In the genomic region with DNA sequence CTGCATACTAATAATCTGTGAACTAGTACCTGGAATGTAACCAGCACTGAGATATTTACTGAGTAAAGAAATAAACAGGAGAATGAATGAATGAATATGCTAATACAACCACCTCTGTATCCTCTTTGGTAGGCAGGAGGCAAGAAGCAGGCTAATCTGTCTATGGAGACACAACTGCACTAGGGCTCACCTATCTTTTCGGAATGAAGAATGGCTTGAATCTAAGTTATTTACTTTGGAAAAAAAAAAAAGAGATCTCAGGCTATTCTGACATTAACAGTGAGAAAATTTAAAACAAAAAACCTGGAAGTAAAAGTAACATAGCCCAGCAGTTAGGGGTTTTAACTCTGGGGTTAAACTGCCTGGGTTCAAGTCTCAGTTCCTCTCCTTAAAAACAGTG, we compare ENCODE assay signal across 20 cellular contexts.
DNase-seq lines count a peak whose midpoint lies in the region; ATAC-seq and TF ChIP-seq lines count a peak whose summit lies in the region.
"Had no signal": no experiment of that assay in that cellular context is flagged by ENCODE, and none has a peak within 500 bp of the region (broad histone marks: within the 10 kb centered on the region; RNA-seq: fewer than 3 reads in every experiment).

No MANE protein-coding gene starts in this region.

- H3K4me3 Mint-ChIP-seq in CD8-positive, alpha-beta T cell, result no peak overlapping the region
- H3K4me3 Mint-ChIP-seq in T-helper 17 cell, result no peak overlapping the region
- H3K4me3 Mint-ChIP-seq in naive thymus-derived CD8-positive, alpha-beta T cell, result peak overlapping the region in 3 of 10 donors; percentile 30 to 59 (median 39)

- H3K9me3 ChIP-seq in BLaER1 (no peaks in the 10 kb centered on the region), T-helper 17 cell (ENCODE audit: control insufficient read depth, low read length, poor library complexity, severe bottlenecking) (no peaks in the 10 kb centered on the region)
- no peaks in the 10 kb centered on the region for H3K9me3 ChIP-seq in CD8-positive, alpha-beta T cell (ENCODE audit: low read length)
- H3K9me3 ChIP-seq: SJCRH30 had no signal

- H3K27ac Mint-ChIP-seq in CD8-positive, alpha-beta T cell, result peak overlapping the region; percentile 92
- peak overlapping the region; percentile 34 for H3K27ac Mint-ChIP-seq in T-helper 17 cell
- peak overlapping the region; percentile 47 to 96 (median 81) for H3K27ac Mint-ChIP-seq in naive thymus-derived CD8-positive, alpha-beta T cell

- H3K9me3 Mint-ChIP-seq in CD8-positive, alpha-beta T cell, result no peaks in the 10 kb centered on the region
- H3K9me3 Mint-ChIP-seq in naive thymus-derived CD8-positive, alpha-beta T cell, result no peaks in the 10 kb centered on the region

- peak overlapping the region; percentile 14 for H3K4me2 ChIP-seq in BLaER1

- POLR2A ChIA-PET in CD8-positive, alpha-beta T cell (lab: Charles Lee), result interaction anchor here (0.8 kb wide), 1 partner anchor 14 kb away, joined by 3 read pairs; no protein-coding TSS in a partner anchor
- POLR2A ChIA-PET in naive thymus-derived CD8-positive, alpha-beta T cell (lab: Charles Lee), result interaction anchor here (0.8 to 2.3 kb wide), 3 partner anchors 11 to 22 kb away, joined by 4 to 9 read pairs (median 5); no protein-coding TSS in a partner anchor

- H3K27ac ChIP-seq in BLaER1, result no peak overlapping the region
- no peak overlapping the region for H3K27ac ChIP-seq in CD8-positive, alpha-beta T cell (ENCODE audit: low read depth, low read length)
- H3K27ac ChIP-seq: C4-2B, SJCRH30 had no signal

- H3K4me3 ChIP-seq in BLaER1, result no peak overlapping the region
- H3K4me3 ChIP-seq in CD8-positive, alpha-beta T cell (ENCODE audit: low read depth, low read length), result no peak overlapping the region
- H3K4me3 ChIP-seq: GM12878, SJCRH30 had no signal

- peaks cover 59% of the 10 kb centered on the region for H3K36me3 Mint-ChIP-seq in CD8-positive, alpha-beta T cell
- peaks cover 4% of the 10 kb centered on the region for H3K36me3 Mint-ChIP-seq in T-helper 17 cell (ENCODE audit: low read depth)
- H3K36me3 Mint-ChIP-seq in naive thymus-derived CD8-positive, alpha-beta T cell, result peaks cover 0 to 29% (median 13%) of the 10 kb centered on the region in 3 donors

- H3K9ac ChIP-seq in BLaER1, result no peak overlapping the region

- H3K4me1 Mint-ChIP-seq in CD8-positive, alpha-beta T cell (ENCODE audit: low read depth), result peaks cover 84% of the 10 kb centered on the region
- H3K4me1 Mint-ChIP-seq in T-helper 17 cell, result peaks cover 32% of the 10 kb centered on the region
- peaks cover 40 to 92% (median 87%) of the 10 kb centered on the region in 4 donors for H3K4me1 Mint-ChIP-seq in naive thymus-derived CD8-positive, alpha-beta T cell

- no peak for TF ChIP-seq CTCF in CD8-positive, alpha-beta T cell (IDR thresholded peaks at IDR 0.05)

- ATAC-seq in CD8-positive, alpha-beta T cell, result no peak
- ATAC-seq in T-helper 17 cell (no peak), HG03378 (IDR thresholded peaks at IDR 0.05; ENCODE audit: unreplicated experiment) (no peak)
- no peak for ATAC-seq in naive thymus-derived CD8-positive, alpha-beta T cell
- ATAC-seq: GM12878, HCT116, HepG2, Panc1 had no signal

- no peak for DNase-seq in CD8-positive, alpha-beta T cell
- no peak for DNase-seq in T-helper 17 cell
- DNase-seq in naive thymus-derived CD8-positive, alpha-beta T cell, result no peak
- no peak for DNase-seq in LoVo (ENCODE audit: low spot score)
- DNase-seq in midbrain (lab: John Stamatoyannopoulos, UW), result no peak
- DNase-seq: EL, GOT3, KBM-7, NCI-H1417, NCI-H187 treated with DMSO at 0.1 percent for 48 hours, NCI-H226, NCI-H524, SJCRH30 had no signal

- H3K36me3 ChIP-seq in BLaER1, result no peaks in the 10 kb centered on the region
- H3K36me3 ChIP-seq in CD8-positive, alpha-beta T cell (ENCODE audit: insufficient read depth, low read length), result no peaks in the 10 kb centered on the region
- H3K36me3 ChIP-seq: SJCRH30 had no signal

- no peaks in the 10 kb centered on the region for H3K27me3 Mint-ChIP-seq in CD8-positive, alpha-beta T cell (ENCODE audit: low read depth)
- H3K27me3 Mint-ChIP-seq in T-helper 17 cell, result no peaks in the 10 kb centered on the region
- H3K27me3 Mint-ChIP-seq in naive thymus-derived CD8-positive, alpha-beta T cell, result no peaks in the 10 kb centered on the region

- intact Hi-C loops in CD8-positive, alpha-beta T cell (cut with DNase I, micrococcal nuclease), result no loop called here

- H3K27me3 ChIP-seq in BLaER1, result no peaks in the 10 kb centered on the region
- H3K27me3 ChIP-seq in CD8-positive, alpha-beta T cell (ENCODE audit: insufficient read depth, low read length), result no peaks in the 10 kb centered on the region
- H3K27me3 ChIP-seq: SJCRH30 had no signal

- no peaks in the 10 kb centered on the region for H4K20me1 ChIP-seq in BLaER1

- H3K4me1 ChIP-seq in BLaER1, result peaks cover 56% of the 10 kb centered on the region
- peaks cover 36% of the 10 kb centered on the region for H3K4me1 ChIP-seq in CD8-positive, alpha-beta T cell (ENCODE audit: insufficient read depth, low read length)
- H3K4me1 ChIP-seq: SJCRH30 had no signal

- CTCF ChIA-PET in CD8-positive, alpha-beta T cell (lab: Charles Lee), result interaction anchor here (0.9 kb wide), 1 partner anchor 83 kb away, joined by 3 read pairs; no protein-coding TSS in a partner anchor

Comparison
In these comparisons a context has a peak if more than half of its experiments do, and no peak if none do; other contexts are left out.
1. H3K27ac Mint-ChIP-seq: peak in every context shown above with its lines; median percentile 92 in CD8-positive, alpha-beta T cell; 81 in naive thymus-derived CD8-positive, alpha-beta T cell; 34 in T-helper 17 cell.